ENCODE assay signal across 8 cellular contexts in the genomic region with DNA sequence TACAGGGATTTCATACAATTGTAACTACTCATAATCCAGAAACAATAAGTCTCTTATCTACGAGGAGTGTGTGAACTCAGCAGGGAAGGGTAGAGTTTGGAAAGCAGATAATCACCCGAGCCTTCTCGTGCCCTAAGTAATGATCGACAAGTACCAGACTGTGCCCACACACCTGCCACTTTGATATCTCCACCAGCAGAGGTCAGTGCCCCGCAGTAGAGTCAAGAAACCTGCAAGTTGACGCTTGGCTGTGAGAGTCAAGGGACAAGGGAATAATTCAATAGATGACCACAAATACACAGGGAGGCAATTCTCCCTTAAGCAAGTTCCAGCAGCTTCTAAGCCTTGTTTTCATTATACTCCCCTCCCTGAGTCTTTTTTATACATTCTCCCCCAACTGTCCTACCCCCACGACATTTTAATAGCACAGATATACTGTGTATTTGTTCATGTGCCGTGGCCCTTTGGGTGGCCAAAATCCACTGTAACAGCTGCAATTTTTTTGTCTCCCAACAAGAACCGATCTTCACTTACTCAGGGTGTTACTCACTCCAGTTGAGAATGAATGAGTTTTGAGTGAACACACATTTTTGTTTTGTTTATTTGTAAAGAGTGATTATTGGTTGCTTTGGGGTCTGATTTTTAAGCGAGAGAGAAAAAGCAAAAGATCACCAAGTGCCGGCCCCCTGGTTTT.
DNase-seq lines count a peak whose midpoint lies in the region; ATAC-seq, FAIRE-seq and TF ChIP-seq lines count a peak whose summit lies in the region.

No MANE protein-coding gene starts in this region.

- H3K27ac ChIP-seq in AG04450 (ENCODE audit: low read depth, low read length), result no peak overlapping the region

- TF ChIP-seq CTCF in AG04450 (IDR thresholded peaks at IDR 0.05; ENCODE audit: low read depth, low read length) (peak; percentile 29; the same call in 1 of the 2 replicates), GM12873 (IDR thresholded peaks at IDR 0.05; ENCODE audit: insufficient read depth, low read depth, low read length, missing control alignments) (peak; percentile 30)

- H3K4me1 Mint-ChIP-seq in naive thymus-derived CD8-positive, alpha-beta T cell, result peaks cover 40 to 72% (median 59%) of the 10 kb centered on the region in 4 donors

- no peak overlapping the region for H3K4me3 Mint-ChIP-seq in naive thymus-derived CD8-positive, alpha-beta T cell

- no peak for DNase-seq in AG04450 (ENCODE audit: low read depth, low spot score)
- peak; percentile 25 for DNase-seq in RPMI8226
- DNase-seq in effector CD8-positive, alpha-beta T cell (lab: John Stamatoyannopoulos, UW), result peak; percentile 3
- peak in 9 of 10 donors; percentile 10 to 73 (median 36) for DNase-seq in naive thymus-derived CD8-positive, alpha-beta T cell
- DNase-seq in H54 (ENCODE audit: insufficient read length, low spot score), result no peak

- ATAC-seq in naive thymus-derived CD8-positive, alpha-beta T cell, result peak; percentile 68 to 76
- ATAC-seq in HG02798 (IDR thresholded peaks at IDR 0.05; ENCODE audit: poor library complexity, unreplicated experiment) (no peak), HG03025 (IDR thresholded peaks at IDR 0.05; ENCODE audit: low FRiP score, unreplicated experiment) (no peak)

- no peak for FAIRE-seq in H54 (lab: Jason Lieb, UNC)

- H3K36me3 Mint-ChIP-seq in naive thymus-derived CD8-positive, alpha-beta T cell, result peaks cover 0 to 23% (median 0%) of the 10 kb centered on the region in 3 donors

- CTCF ChIA-PET in AG04450 (lab: Charles Lee), result interaction anchor here (1.2 kb wide), 1 partner anchor 11 kb away, joined by 3 read pairs; no protein-coding TSS in a partner anchor

- no peaks in the 10 kb centered on the region for H3K9me3 ChIP-seq in AG04450 (ENCODE audit: control insufficient read depth, insufficient read depth, low read length)

- H3K9me3 Mint-ChIP-seq in naive thymus-derived CD8-positive, alpha-beta T cell, result peaks cover 0 to 2% (median 0%) of the 10 kb centered on the region in 9 donors

- no peaks in the 10 kb centered on the region for H3K27me3 Mint-ChIP-seq in naive thymus-derived CD8-positive, alpha-beta T cell

- TF ChIP-seq POLR2A in H54 (IDR thresholded peaks at IDR 0.05; ENCODE audit: low read depth, low read length), result no peak

- no peak overlapping the region for H3K4me3 ChIP-seq in AG04450 (ENCODE audit: low read depth, low read length)

- H3K27me3 ChIP-seq in AG04450 (ENCODE audit: control insufficient read depth, insufficient read depth, low read length), result no peaks in the 10 kb centered on the region

- peak overlapping the region in 2 of 10 donors; percentile 10 to 12 for H3K27ac Mint-ChIP-seq in naive thymus-derived CD8-positive, alpha-beta T cell

- POLR2A ChIA-PET in AG04450 (lab: Yijun Ruan, JAX), result no interaction called here
- POLR2A ChIA-PET in naive thymus-derived CD8-positive, alpha-beta T cell (lab: Charles Lee), result no interaction called here

Comparison
In these comparisons a context has a peak if more than half of its experiments do, and no peak if none do; other contexts are left out.
1. DNase-seq: peak in RPMI8226 (single experiment), effector CD8-positive, alpha-beta T cell (single experiment) and naive thymus-derived CD8-positive, alpha-beta T cell (9 of 10); none in AG04450 (single experiment) and H54 (single experiment).
2. ATAC-seq: peak in naive thymus-derived CD8-positive, alpha-beta T cell (2 of 2); none in HG02798 (single experiment) and HG03025 (single experiment).